ENCODE assay signal across 2 cellular contexts in the genomic region with DNA sequence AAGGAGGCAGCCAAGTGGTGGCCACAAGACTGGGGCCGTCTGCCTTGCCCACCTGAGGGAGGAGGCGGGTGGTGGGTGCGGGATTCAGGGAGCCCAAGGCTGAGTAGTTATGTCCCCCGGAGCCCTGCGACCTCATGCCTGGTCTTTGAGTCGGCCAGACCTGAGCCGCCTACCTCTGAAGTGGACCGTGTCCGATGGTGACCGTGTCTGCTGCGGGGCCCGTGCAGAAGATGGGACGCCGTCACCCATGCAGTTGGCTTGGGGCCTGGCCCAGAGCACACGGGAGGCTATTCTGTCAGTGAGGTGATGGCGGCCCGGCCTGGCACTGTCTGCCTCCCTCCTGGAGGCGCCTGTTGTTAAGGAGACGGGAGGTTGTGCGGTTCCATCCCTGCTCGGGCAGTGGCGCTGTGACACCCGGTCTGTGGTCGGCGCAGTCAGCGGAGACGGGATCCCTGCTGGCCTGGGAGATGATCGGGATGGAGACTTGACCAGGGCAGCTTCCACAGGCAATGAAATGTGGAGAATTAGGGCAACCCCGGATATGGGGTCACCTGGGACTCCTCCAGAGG.
TF ChIP-seq lines count a peak whose summit lies in the region.

No MANE protein-coding gene starts in this region.

TF ChIP-seq in IMR-90, 13 proteins besides CTCF, POLR2A, EP300 and RAD21:
- no peak for TF ChIP-seq MAFK (IDR thresholded peaks at IDR 0.05; ENCODE audit: low read depth, low read length)
- TF ChIP-seq RFX5 (IDR thresholded peaks at IDR 0.05; ENCODE audit: low read depth, low read length), result no peak
- no peak for TF ChIP-seq MAZ (IDR thresholded peaks at IDR 0.05; ENCODE audit: borderline replicate concordance, low read depth, low read length)
- no peak for TF ChIP-seq BHLHE40 (IDR thresholded peaks at IDR 0.05; ENCODE audit: low read depth, low read length)
- TF ChIP-seq CHD1 (IDR thresholded peaks at IDR 0.05; ENCODE audit: low read depth, low read length), result no peak
- TF ChIP-seq MXI1 (IDR thresholded peaks at IDR 0.05; ENCODE audit: borderline replicate concordance, low read depth, low read length), result no peak
- TF ChIP-seq RCOR1 (IDR thresholded peaks at IDR 0.05; ENCODE audit: insufficient replicate concordance, low read length), result no peak
- no peak for TF ChIP-seq SMC3 (IDR thresholded peaks at IDR 0.05; ENCODE audit: low read depth, low read length)
- no peak for TF ChIP-seq NFE2L2 (IDR thresholded peaks at IDR 0.05; ENCODE audit: low read depth, low read length)
- TF ChIP-seq, protein P1, sequence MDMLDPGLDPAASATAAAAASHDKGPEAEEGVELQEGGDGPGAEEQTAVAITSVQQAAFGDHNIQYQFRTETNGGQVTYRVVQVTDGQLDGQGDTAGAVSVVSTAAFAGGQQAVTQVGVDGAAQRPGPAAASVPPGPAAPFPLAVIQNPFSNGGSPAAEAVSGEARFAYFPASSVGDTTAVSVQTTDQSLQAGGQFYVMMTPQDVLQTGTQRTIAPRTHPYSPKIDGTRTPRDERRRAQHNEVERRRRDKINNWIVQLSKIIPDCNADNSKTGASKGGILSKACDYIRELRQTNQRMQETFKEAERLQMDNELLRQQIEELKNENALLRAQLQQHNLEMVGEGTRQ (IDR thresholded peaks at IDR 0.05; ENCODE audit: low read depth, low read length), result no peak
- TF ChIP-seq FOS (IDR thresholded peaks at IDR 0.05; ENCODE audit: low read depth, low read length), result no peak
- TF ChIP-seq, protein P2, sequence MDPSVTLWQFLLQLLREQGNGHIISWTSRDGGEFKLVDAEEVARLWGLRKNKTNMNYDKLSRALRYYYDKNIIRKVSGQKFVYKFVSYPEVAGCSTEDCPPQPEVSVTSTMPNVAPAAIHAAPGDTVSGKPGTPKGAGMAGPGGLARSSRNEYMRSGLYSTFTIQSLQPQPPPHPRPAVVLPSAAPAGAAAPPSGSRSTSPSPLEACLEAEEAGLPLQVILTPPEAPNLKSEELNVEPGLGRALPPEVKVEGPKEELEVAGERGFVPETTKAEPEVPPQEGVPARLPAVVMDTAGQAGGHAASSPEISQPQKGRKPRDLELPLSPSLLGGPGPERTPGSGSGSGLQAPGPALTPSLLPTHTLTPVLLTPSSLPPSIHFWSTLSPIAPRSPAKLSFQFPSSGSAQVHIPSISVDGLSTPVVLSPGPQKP (IDR thresholded peaks at IDR 0.05; ENCODE audit: borderline replicate concordance, low read depth, low read length), result no peak
- no peak for TF ChIP-seq CEBPB (IDR thresholded peaks at IDR 0.05; ENCODE audit: low read depth, low read length)

TF ChIP-seq in H1, 55 proteins besides CTCF, POLR2A, EP300 and RAD21:
- TF ChIP-seq BACH1 (IDR thresholded peaks at IDR 0.05; ENCODE audit: low read length), result no peak
- TF ChIP-seq KDM5A (IDR thresholded peaks at IDR 0.05; ENCODE audit: low read length), result no peak
- TF ChIP-seq CHD2 (IDR thresholded peaks at IDR 0.05; ENCODE audit: low read length), result no peak
- no peak for TF ChIP-seq GTF2F1 (IDR thresholded peaks at IDR 0.05; ENCODE audit: borderline replicate concordance, low read depth, low read length)
- TF ChIP-seq RXRA (IDR thresholded peaks at IDR 0.05; ENCODE audit: insufficient read depth, low read depth, low read length), result no peak
- TF ChIP-seq CEBPB (IDR thresholded peaks at IDR 0.05; ENCODE audit: low read depth, low read length), result no peak
- TF ChIP-seq NANOG (IDR thresholded peaks at IDR 0.05; ENCODE audit: insufficient read depth, low read depth, low read length, poor library complexity, severe bottlenecking), result no peak
- no peak for TF ChIP-seq TCF12 (IDR thresholded peaks at IDR 0.05; ENCODE audit: low read depth, low read length)
- TF ChIP-seq SUZ12 (IDR thresholded peaks at IDR 0.05; ENCODE audit: low read length), result no peak
- TF ChIP-seq, protein P1 (IDR thresholded peaks at IDR 0.05; ENCODE audit: low read length), result no peak
- TF ChIP-seq, protein P3, sequence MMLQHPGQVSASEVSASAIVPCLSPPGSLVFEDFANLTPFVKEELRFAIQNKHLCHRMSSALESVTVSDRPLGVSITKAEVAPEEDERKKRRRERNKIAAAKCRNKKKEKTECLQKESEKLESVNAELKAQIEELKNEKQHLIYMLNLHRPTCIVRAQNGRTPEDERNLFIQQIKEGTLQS (IDR thresholded peaks at IDR 0.05; ENCODE audit: insufficient read depth, low read depth, low read length), result no peak
